8 cellular contexts compared by ENCODE assay signal in the genomic region with DNA sequence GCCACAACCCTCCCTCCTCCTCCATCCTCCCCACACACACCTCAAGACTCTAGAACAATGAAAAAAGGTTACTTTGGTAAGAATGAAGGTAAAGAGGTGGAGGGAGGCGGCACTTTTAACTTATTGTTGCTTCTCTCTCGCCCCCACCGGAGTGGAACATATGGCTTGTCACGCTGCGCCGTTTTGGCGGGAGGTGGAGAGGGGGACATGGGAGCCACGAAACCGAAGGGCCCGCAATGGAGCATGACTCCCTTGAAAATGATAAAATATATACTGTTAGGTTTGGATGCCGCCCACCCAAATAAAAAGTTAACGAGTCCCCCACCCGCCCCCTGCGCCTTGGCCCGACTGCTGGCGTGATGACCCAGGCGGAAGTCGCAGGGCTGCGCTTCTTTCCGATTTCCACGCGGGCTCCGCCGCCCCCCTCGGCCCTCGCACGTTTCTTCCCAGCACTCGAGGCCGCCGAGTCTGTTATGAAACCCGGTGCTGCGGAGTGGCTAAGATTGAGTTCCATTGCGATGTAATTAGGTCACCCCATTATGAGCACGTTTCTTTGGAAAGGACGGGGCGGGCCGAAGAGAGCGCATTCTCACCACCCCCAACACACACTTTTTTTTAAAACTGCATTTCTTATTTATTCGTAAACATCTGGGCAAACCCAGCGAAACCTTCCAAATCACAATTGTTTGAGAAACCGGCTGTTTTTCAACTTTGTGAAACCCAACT. TPM values are rescaled to one million over a fixed set of nuclear protein-coding genes. Genes with fewer than 3 reads are reported as not detected.
DNase-seq lines count a peak whose midpoint lies in the region; ATAC-seq and TF ChIP-seq lines count a peak whose summit lies in the region.

No MANE protein-coding gene starts in this region.

- no peaks in the 10 kb centered on the region for H3K9me3 ChIP-seq in heart left ventricle
- no peaks in the 10 kb centered on the region for H3K9me3 ChIP-seq in prostate gland
- H3K9me3 ChIP-seq in aorta (ENCODE audit: control insufficient read depth, low read length), result no peaks in the 10 kb centered on the region

- H3K4me1 ChIP-seq in heart left ventricle (peaks cover 0 to 21% (median 13%) of the 10 kb centered on the region in 12 donors), prostate gland (replicated peaks) (no peaks in the 10 kb centered on the region), aorta (ENCODE audit: control insufficient read depth in 1 of 2, insufficient read depth in 2 of 2, low read length in 2 of 2) (peaks cover 0 to 3% of the 10 kb centered on the region in 2 donors)

- peak; percentile 4 for ATAC-seq in activated naive CD8-positive, alpha-beta T cell treated with anti-CD3 and anti-CD28 coated beads, Interleukin-2, amount 10 ng/mL, durations not matched to agents 7 days and 5 days (ENCODE audit: low read depth)
- peak; percentile 43 to 61 (median 52) for ATAC-seq in heart left ventricle
- peak; percentile 73 for ATAC-seq in aorta (ENCODE audit: low FRiP score)
- ATAC-seq in GM18498 (IDR thresholded peaks at IDR 0.05; ENCODE audit: unreplicated experiment), result no peak

- H3K36me3 ChIP-seq in heart left ventricle (peaks cover 0 to 27% (median 11%) of the 10 kb centered on the region in 9 donors), prostate gland (peaks cover 7 to 11% of the 10 kb centered on the region in 2 donors), aorta (ENCODE audit: control insufficient read depth in 1 of 2, insufficient read depth in 2 of 2, low read length in 1 of 2) (peaks cover 0 to 2% of the 10 kb centered on the region in 2 donors)

- TF ChIP-seq CTCF in 22Rv1 (IDR thresholded peaks at IDR 0.05) (no peak), heart left ventricle (IDR thresholded peaks at IDR 0.05) (no peak), prostate gland (IDR thresholded peaks at IDR 0.05) (no peak)

- peak overlapping the region; percentile 60 to 94 (median 84) for H3K4me3 ChIP-seq in heart left ventricle
- H3K4me3 ChIP-seq in prostate gland, result peak overlapping the region; percentile 86 to 94
- H3K4me3 ChIP-seq in aorta (ENCODE audit: low read length in 2 of 2), result peak overlapping the region; percentile 82 to 95

- DNase-seq in SK-MEL-5 (ENCODE audit: low read depth, low spot score), result peak; percentile 22
- DNase-seq in activated naive CD8-positive, alpha-beta T cell treated with anti-CD3 and anti-CD28 coated beads, Interleukin-2, amount 10 ng/mL, durations not matched to agents 7 days and 5 days, result peak; percentile 79
- peak; percentile 88 to 94 (median 92) for DNase-seq in heart left ventricle
- peak; percentile 85 for DNase-seq in prostate gland (ENCODE audit: low spot score)
- DNase-seq in aorta, result peak; percentile 93 to 96

- peaks cover 18% of the 10 kb centered on the region for H3K36me3 Mint-ChIP-seq in activated naive CD8-positive, alpha-beta T cell treated with anti-CD3 and anti-CD28 coated beads, Interleukin-2, amount 10 ng/mL, durations not matched to agents 7 days and 5 days

- H3K27me3 ChIP-seq in heart left ventricle, result no peaks in the 10 kb centered on the region
- H3K27me3 ChIP-seq in prostate gland (replicated peaks; ENCODE audit: insufficient read depth), result no peaks in the 10 kb centered on the region
- H3K27me3 ChIP-seq in aorta (ENCODE audit: control insufficient read depth in 1 of 2, insufficient read depth in 2 of 2, low read length in 1 of 2), result peaks cover 0 to 2% of the 10 kb centered on the region in 2 donors

- H3K27ac ChIP-seq in 22Rv1 (peak overlapping the region; percentile 99), heart left ventricle (peak overlapping the region; percentile 98 to 100 (median 99)), prostate gland (peak overlapping the region; percentile 99 to 100), aorta (ENCODE audit: low read depth in 1 of 2, low read length in 2 of 2) (peak overlapping the region; percentile 96 to 100)

- POLR2A ChIA-PET in activated naive CD8-positive, alpha-beta T cell treated with anti-CD3 and anti-CD28 coated beads, Interleukin-2, amount 10 ng/mL, durations not matched to agents 7 days and 5 days (lab: Charles Lee), result interaction anchor here (1.2 to 3.5 kb wide), 5 partner anchors 13 to 543 kb away, joined by 3 to 135 read pairs (median 13); no protein-coding TSS in a partner anchor

- WGBS in heart left ventricle, 4 donors, result 2 to 5% (median 3%) methylated on average over 20 to 41 of the region's 41 CpGs
- WGBS in prostate gland, result under 1% methylated on average over 41 of the region's 41 CpGs
- WGBS in aorta, 2 donors, result 0 to 1% methylated on average over 41 of the region's 41 CpGs

- peak overlapping the region; percentile 100 for H3K27ac Mint-ChIP-seq in activated naive CD8-positive, alpha-beta T cell treated with anti-CD3 and anti-CD28 coated beads, Interleukin-2, amount 10 ng/mL, durations not matched to agents 7 days and 5 days

- peak; percentile 58 for TF ChIP-seq POLR2A in GM18526 (IDR thresholded peaks at IDR 0.05; ENCODE audit: extremely low read depth, insufficient read length)
- peak in 1 of 2 donors; percentile 73 for TF ChIP-seq POLR2A in heart left ventricle (IDR thresholded peaks at IDR 0.05)
- TF ChIP-seq POLR2A in prostate gland (IDR thresholded peaks at IDR 0.05), result peak; percentile 35

- in situ Hi-C loops in SK-MEL-5 (cut with HindIII; ENCODE audit: low pct_unique_long_range_greater_than_20kb, low sequenced_read_pairs), result no loop called here

- H3K4me3 Mint-ChIP-seq in activated naive CD8-positive, alpha-beta T cell treated with anti-CD3 and anti-CD28 coated beads, Interleukin-2, amount 10 ng/mL, durations not matched to agents 7 days and 5 days, result peak overlapping the region; percentile 89

- no peaks in the 10 kb centered on the region for H3K27me3 Mint-ChIP-seq in activated naive CD8-positive, alpha-beta T cell treated with anti-CD3 and anti-CD28 coated beads, Interleukin-2, amount 10 ng/mL, durations not matched to agents 7 days and 5 days

- H3K4me1 Mint-ChIP-seq in activated naive CD8-positive, alpha-beta T cell treated with anti-CD3 and anti-CD28 coated beads, Interleukin-2, amount 10 ng/mL, durations not matched to agents 7 days and 5 days, result peaks cover 39% of the 10 kb centered on the region

- intact Hi-C loops in heart left ventricle (cut with DNase I), result loop anchor here in 9 of 10 donors (1.0 to 10.0 kb wide), 11 partner anchors 21 to 547 kb away; no protein-coding TSS in a partner anchor
- intact Hi-C loops in prostate gland (cut with DNase I), result loop anchor here (5.0 kb wide), 2 partner anchors 247 to 267 kb away; no protein-coding TSS in a partner anchor
- intact Hi-C loops in aorta (cut with DNase I), result loop anchor here (5.0 kb wide), 4 partner anchors 247 to 402 kb away; no protein-coding TSS in a partner anchor

- peaks cover 3% of the 10 kb centered on the region for H3K9me3 Mint-ChIP-seq in activated naive CD8-positive, alpha-beta T cell treated with anti-CD3 and anti-CD28 coated beads, Interleukin-2, amount 10 ng/mL, durations not matched to agents 7 days and 5 days

RNA-seq across cellular contexts. Expression of a gene that starts 1.4 kb away (rescaled TPM):
- total RNA-seq in SK-MEL-5 (2014; rRNA removed; shearing (Covaris generic)), result 7.8 and 9.0 TPM in 2 replicates
- polyA plus RNA-seq in SK-MEL-5 (2015; cell fraction: cytosol; rRNA removed), result 88.4 and 118 TPM in 2 replicates
- 53.5 and 118 TPM in 2 replicates for polyA plus RNA-seq in SK-MEL-5 (2015; cell fraction: nucleus; rRNA removed)
- 100 to 1,000 TPM; 114 to 130 TPM for total RNA-seq in activated naive CD8-positive, alpha-beta T cell treated with anti-CD3 and anti-CD28 coated beads, Interleukin-2, amount 10 ng/mL, durations not matched to agents 7 days and 5 days
- 100 to 1,000 TPM in 3 of 9 donors, 10 to 100 TPM in 6; 47.8 to 183 (median 68.9) TPM for total RNA-seq in heart left ventricle
- polyA plus RNA-seq in heart left ventricle, result 10 to 100 TPM; 21.2 to 84.5 TPM
- 100 to 1,000 TPM; 359 to 556 TPM for total RNA-seq in prostate gland
- 100 to 1,000 TPM; 302 to 388 TPM for total RNA-seq in aorta
- polyA plus RNA-seq in aorta, result 10 to 100 TPM; 35.3 to 48.6 TPM

Comparison
In these comparisons a context has a peak if more than half of its experiments do, and no peak if none do; other contexts are left out.
1. DNase-seq: peak in every context shown above with its lines; median percentile 94 in aorta; 92 in heart left ventricle; 85 in prostate gland; 79 in activated naive CD8-positive, alpha-beta T cell treated with anti-CD3 and anti-CD28 coated beads, Interleukin-2, amount 10 ng/mL, durations not matched to agents 7 days and 5 days; 22 in SK-MEL-5.